Comparison of ENCODE assay signal across 8 cellular contexts in the genomic region with DNA sequence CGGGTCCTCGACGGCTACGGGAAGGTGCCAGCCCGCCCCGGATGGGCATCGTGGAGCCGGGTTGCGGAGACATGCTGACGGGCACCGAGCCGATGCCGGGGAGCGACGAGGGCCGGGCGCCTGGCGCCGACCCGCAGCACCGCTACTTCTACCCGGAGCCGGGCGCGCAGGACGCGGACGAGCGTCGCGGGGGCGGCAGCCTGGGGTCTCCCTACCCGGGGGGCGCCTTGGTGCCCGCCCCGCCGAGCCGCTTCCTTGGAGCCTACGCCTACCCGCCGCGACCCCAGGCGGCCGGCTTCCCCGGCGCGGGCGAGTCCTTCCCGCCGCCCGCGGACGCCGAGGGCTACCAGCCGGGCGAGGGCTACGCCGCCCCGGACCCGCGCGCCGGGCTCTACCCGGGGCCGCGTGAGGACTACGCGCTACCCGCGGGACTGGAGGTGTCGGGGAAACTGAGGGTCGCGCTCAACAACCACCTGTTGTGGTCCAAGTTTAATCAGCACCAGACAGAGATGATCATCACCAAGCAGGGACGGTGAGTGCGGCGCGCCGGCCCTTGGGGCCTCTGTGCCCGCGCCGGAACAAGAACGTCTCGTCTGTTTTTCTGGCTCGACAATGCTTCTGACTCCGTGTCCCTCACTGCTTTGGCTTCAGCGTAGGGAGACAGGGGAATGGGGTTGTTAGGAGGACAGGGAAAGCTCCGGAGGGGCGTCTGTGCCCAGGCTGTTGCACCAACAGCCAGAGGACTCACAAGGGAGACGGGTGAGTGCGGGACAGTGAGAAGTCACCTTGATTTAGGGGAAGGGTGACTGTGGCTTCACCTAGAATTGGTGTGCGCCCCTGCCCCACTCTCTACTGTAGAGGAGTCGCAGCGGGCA.
DNase-seq lines count a peak whose midpoint lies in the region; ATAC-seq and TF ChIP-seq lines count a peak whose summit lies in the region.

No MANE protein-coding gene starts in this region.

- peak; percentile 10 for DNase-seq in NCI-H146 treated with DMSO at 0.1 percent for 48 hours (lab: John Stamatoyannopoulos, UW; ENCODE audit: unreplicated experiment)
- DNase-seq in NCI-H146 (lab: John Stamatoyannopoulos, UW), result no peak
- DNase-seq in activated CD8-positive, alpha-beta memory T cell treated with anti-CD3 and anti-CD28 coated beads, Interleukin-2, amount 50 U/mL, for 4 hours, result peak; percentile 23
- DNase-seq in stimulated activated naive CD8-positive, alpha-beta T cell treated with anti-CD3 and anti-CD28 coated beads, Interleukin-15, Interleukin-2, amounts not matched to agents 100 U/mL and 50 U/mL, for 24 hours, result peak; percentile 33
- DNase-seq in GM13977 (ENCODE audit: low spot score), result no peak
- DNase-seq in SW 1271 (lab: John Stamatoyannopoulos, UW), result no peak

- H3K4me1 ChIP-seq in iPS-18a (ENCODE audit: control insufficient read depth, low read depth, low read length), result peaks cover 4% of the 10 kb centered on the region

- no peak overlapping the region for H3K9ac ChIP-seq in iPS-18a (ENCODE audit: low read length)

- in situ Hi-C loops in GM13977 (cut with MboI; ENCODE audit: low pct_unique_long_range_greater_than_20kb, low sequenced_read_pairs, unreplicated experiment), result no loop called here

- H3K4me3 ChIP-seq in iPS-18a (ENCODE audit: low read length), result peak overlapping the region; percentile 47

- H3K9me3 ChIP-seq in iPS-18a (ENCODE audit: control insufficient read depth, low read depth, low read length), result no peaks in the 10 kb centered on the region

- no peaks in the 10 kb centered on the region for H3K36me3 ChIP-seq in iPS-18a (ENCODE audit: control insufficient read depth, low read depth, low read length)

- ATAC-seq in HG03025 (IDR thresholded peaks at IDR 0.05; ENCODE audit: low FRiP score, unreplicated experiment), result peak; percentile 22
- ATAC-seq in stimulated activated naive CD8-positive, alpha-beta T cell treated with anti-CD3 and anti-CD28 coated beads, Interleukin-15, Interleukin-2, amounts not matched to agents 100 U/mL and 50 U/mL, for 24 hours, result peak; percentile 19

- TF ChIP-seq CTCF in GM13977 (IDR thresholded peaks at IDR 0.05; ENCODE audit: extremely low read depth, insufficient read depth, missing control alignments), result no peak

- H3K27ac ChIP-seq in iPS-18a (ENCODE audit: low read length), result no peak overlapping the region

- H3K27me3 ChIP-seq in iPS-18a (ENCODE audit: control insufficient read depth, insufficient read depth, low read length), result peaks cover 69% of the 10 kb centered on the region

Comparison
In these comparisons a context has a peak if more than half of its experiments do, and no peak if none do; other contexts are left out.
1. DNase-seq: peak in NCI-H146 treated with DMSO at 0.1 percent for 48 hours (single experiment), activated CD8-positive, alpha-beta memory T cell treated with anti-CD3 and anti-CD28 coated beads, Interleukin-2, amount 50 U/mL, for 4 hours (single experiment) and stimulated activated naive CD8-positive, alpha-beta T cell treated with anti-CD3 and anti-CD28 coated beads, Interleukin-15, Interleukin-2, amounts not matched to agents 100 U/mL and 50 U/mL, for 24 hours (single experiment); none in NCI-H146 (single experiment), GM13977 (single experiment) and SW 1271 (0 of 2).